Comparison of ENCODE assay signal across 16 cellular contexts in genomic region chr4:8868321-8869001, GRCh38. TPM values are rescaled to one million over a fixed set of nuclear protein-coding genes. Genes with fewer than 3 reads are reported as not detected.
DNase-seq lines count a peak whose midpoint lies in the region; ATAC-seq and TF ChIP-seq lines count a peak whose summit lies in the region.
"Had no signal": no experiment of that assay in that cellular context is flagged by ENCODE, and none has a peak within 500 bp of the region (broad histone marks: within the 10 kb centered on the region; RNA-seq: fewer than 3 reads in every experiment).

No MANE protein-coding gene starts in this region.

- H3K36me3 ChIP-seq in NT2/D1 (ENCODE audit: insufficient read depth, insufficient read length, low read length) (no peaks in the 10 kb centered on the region), neuronal stem cell (replicated peaks in 1 of 2; ENCODE audit: control insufficient read depth in 2 of 2, insufficient read depth in 2 of 2, low read length in 2 of 2) (no peaks in the 10 kb centered on the region)
- no peaks in the 10 kb centered on the region for H3K36me3 ChIP-seq in naive thymus-derived CD4-positive, alpha-beta T cell (ENCODE audit: control insufficient read depth in 2 of 3, insufficient read depth in 3 of 3, low read length in 3 of 3)
- H3K36me3 ChIP-seq: BLaER1 had no signal

- no peaks in the 10 kb centered on the region for H3K4me1 Mint-ChIP-seq in activated CD4-positive, alpha-beta memory T cell treated with anti-CD3 and anti-CD28 coated beads for 36 hours (ENCODE audit: low read depth)
- H3K4me1 Mint-ChIP-seq in activated CD4-positive, alpha-beta memory T cell treated with anti-CD3 and anti-CD28 coated beads, Interleukin-2, amount 10 ng/mL, durations not matched to agents 7 days and 5 days, result no peaks in the 10 kb centered on the region
- peaks cover 11% of the 10 kb centered on the region for H3K4me1 Mint-ChIP-seq in endothelial cell (ENCODE audit: unreplicated experiment)
- H3K4me1 Mint-ChIP-seq in naive thymus-derived CD4-positive, alpha-beta T cell, result peaks cover 0 to 19% (median 10%) of the 10 kb centered on the region in 7 donors

- H3K9me3 Mint-ChIP-seq in activated CD4-positive, alpha-beta memory T cell treated with anti-CD3 and anti-CD28 coated beads for 36 hours, result no peaks in the 10 kb centered on the region
- no peaks in the 10 kb centered on the region for H3K9me3 Mint-ChIP-seq in activated CD4-positive, alpha-beta memory T cell treated with anti-CD3 and anti-CD28 coated beads, Interleukin-2, amount 10 ng/mL, durations not matched to agents 7 days and 5 days
- no peaks in the 10 kb centered on the region for H3K9me3 Mint-ChIP-seq in endothelial cell (ENCODE audit: unreplicated experiment)
- peaks cover 0 to 4% (median 0%) of the 10 kb centered on the region in 11 donors for H3K9me3 Mint-ChIP-seq in naive thymus-derived CD4-positive, alpha-beta T cell
- H3K9me3 Mint-ChIP-seq: CD8-positive, alpha-beta T cell had no signal

- peak overlapping the region; percentile 22 for H2BK12ac ChIP-seq in neuronal stem cell (ENCODE audit: low read length)

- no peak overlapping the region for H2BK5ac ChIP-seq in neuronal stem cell (ENCODE audit: low read length)

- WGBS in neuronal stem cell (ENCODE audit: extremely low coverage in 2 of 2, insufficient read length in 2 of 2, insufficient replicate concordance in 1 of 2), 2 donors, result no CpG with 5 or more reads among the region's 22 CpGs

- peak overlapping the region; percentile 49 for H3K27ac Mint-ChIP-seq in activated CD4-positive, alpha-beta memory T cell treated with anti-CD3 and anti-CD28 coated beads for 36 hours
- no peak overlapping the region for H3K27ac Mint-ChIP-seq in activated CD4-positive, alpha-beta memory T cell treated with anti-CD3 and anti-CD28 coated beads, Interleukin-2, amount 10 ng/mL, durations not matched to agents 7 days and 5 days
- peak overlapping the region; percentile 91 for H3K27ac Mint-ChIP-seq in endothelial cell (ENCODE audit: unreplicated experiment)
- peak overlapping the region in 2 of 9 donors; percentile 17 to 24 for H3K27ac Mint-ChIP-seq in naive thymus-derived CD4-positive, alpha-beta T cell
- H3K27ac Mint-ChIP-seq: CD8-positive, alpha-beta T cell had no signal

- H2BK15ac ChIP-seq in neuronal stem cell (ENCODE audit: low read length), result peak overlapping the region; percentile 49

- peaks cover 17% of the 10 kb centered on the region for H3K4me1 ChIP-seq in NT2/D1 (ENCODE audit: insufficient read depth, insufficient read length)
- H3K4me1 ChIP-seq in neuronal stem cell (ENCODE audit: control insufficient read depth in 2 of 2, insufficient read depth in 1 of 2, low read depth in 1 of 2, low read length in 2 of 2), result no peaks in the 10 kb centered on the region
- no peaks in the 10 kb centered on the region for H3K4me1 ChIP-seq in naive thymus-derived CD4-positive, alpha-beta T cell (ENCODE audit: control insufficient read depth in 2 of 2, insufficient read depth in 2 of 2, low read length in 2 of 2)
- H3K4me1 ChIP-seq: BLaER1 had no signal

- H2AK5ac ChIP-seq in neuronal stem cell (ENCODE audit: low read depth, low read length), result peak overlapping the region; percentile 21

- no peak overlapping the region for H3K14ac ChIP-seq in neuronal stem cell (ENCODE audit: low read length)

- CTCF ChIA-PET in activated CD4-positive, alpha-beta memory T cell treated with anti-CD3 and anti-CD28 coated beads for 36 hours (lab: Charles Lee), result interaction anchor here (0.7 kb wide), 1 partner anchor 263 kb away, joined by 3 read pairs; no protein-coding TSS in a partner anchor
- CTCF ChIA-PET in activated CD4-positive, alpha-beta memory T cell treated with anti-CD3 and anti-CD28 coated beads, Interleukin-2, amount 10 ng/mL, durations not matched to agents 7 days and 5 days (lab: Charles Lee), result no interaction called here
- CTCF ChIA-PET in naive thymus-derived CD4-positive, alpha-beta T cell (lab: Charles Lee), result no interaction called here

- peak overlapping the region; percentile 57 for H3K18ac ChIP-seq in neuronal stem cell (ENCODE audit: low read length)

- DNase-seq in activated CD4-positive, alpha-beta memory T cell treated with anti-CD3 and anti-CD28 coated beads for 36 hours, result no peak
- no peak for DNase-seq in activated CD4-positive, alpha-beta memory T cell treated with anti-CD3 and anti-CD28 coated beads, Interleukin-2, amount 10 ng/mL, durations not matched to agents 7 days and 5 days
- no peak for DNase-seq in NT2/D1 (ENCODE audit: low read depth, low spot score)
- DNase-seq in endothelial cell (ENCODE audit: low spot score), result no peak
- DNase-seq in neuronal stem cell (ENCODE audit: low spot score), result no peak
- no peak for DNase-seq in naive thymus-derived CD4-positive, alpha-beta T cell
- DNase-seq in mesenteric fat pad (ENCODE audit: low spot score), result no peak
- DNase-seq: CD8-positive, alpha-beta T cell; NCI-H1092; NCI-H2081 treated with DMSO at 0.1 percent for 48 hours; NCI-H510A treated with DMSO at 0.1 percent for 48 hours; NCI-H82 had no signal

- no peak overlapping the region for H3K4me3 Mint-ChIP-seq in activated CD4-positive, alpha-beta memory T cell treated with anti-CD3 and anti-CD28 coated beads for 36 hours
- no peak overlapping the region for H3K4me3 Mint-ChIP-seq in activated CD4-positive, alpha-beta memory T cell treated with anti-CD3 and anti-CD28 coated beads, Interleukin-2, amount 10 ng/mL, durations not matched to agents 7 days and 5 days
- peak overlapping the region; percentile 51 for H3K4me3 Mint-ChIP-seq in endothelial cell (ENCODE audit: unreplicated experiment)
- H3K4me3 Mint-ChIP-seq in naive thymus-derived CD4-positive, alpha-beta T cell, result peak overlapping the region in 1 of 10 donors; percentile 56
- H3K4me3 Mint-ChIP-seq: CD8-positive, alpha-beta T cell had no signal

- no peak overlapping the region for H2AFZ ChIP-seq in neuronal stem cell (ENCODE audit: low read length)

- no peak overlapping the region for H2BK120ac ChIP-seq in neuronal stem cell (ENCODE audit: low read depth, low read length)

- peak overlapping the region; percentile 28 for H3K4me3 ChIP-seq in NT2/D1 (ENCODE audit: insufficient read length, low read depth)
- H3K4me3 ChIP-seq in neuronal stem cell (ENCODE audit: low read length in 2 of 2), result peak overlapping the region in 1 of 2 donors; percentile 49
- no peak overlapping the region for H3K4me3 ChIP-seq in naive thymus-derived CD4-positive, alpha-beta T cell (ENCODE audit: low read length)
- H3K4me3 ChIP-seq: BLaER1 had no signal

- H3K27me3 Mint-ChIP-seq in activated CD4-positive, alpha-beta memory T cell treated with anti-CD3 and anti-CD28 coated beads for 36 hours, result peaks cover 62% of the 10 kb centered on the region
- H3K27me3 Mint-ChIP-seq in activated CD4-positive, alpha-beta memory T cell treated with anti-CD3 and anti-CD28 coated beads, Interleukin-2, amount 10 ng/mL, durations not matched to agents 7 days and 5 days, result peaks cover 63% of the 10 kb centered on the region
- H3K27me3 Mint-ChIP-seq in endothelial cell (ENCODE audit: unreplicated experiment), result peaks cover 36% of the 10 kb centered on the region
- H3K27me3 Mint-ChIP-seq in naive thymus-derived CD4-positive, alpha-beta T cell, result peaks cover 50 to 76% (median 64%) of the 10 kb centered on the region in 5 donors

- TF ChIP-seq CTCF in endothelial cell (IDR thresholded peaks at IDR 0.05; ENCODE audit: unreplicated experiment), result no peak

- H3K4me2 ChIP-seq in neuronal stem cell (ENCODE audit: insufficient read depth, low read length, poor library complexity, severe bottlenecking), result no peak overlapping the region
- H3K4me2 ChIP-seq: BLaER1, KMS-11 had no signal

- no peak for ATAC-seq in naive thymus-derived CD4-positive, alpha-beta T cell
- ATAC-seq: CD8-positive, alpha-beta T cell; HCT116 had no signal

- peak overlapping the region; percentile 91 for H3K23ac ChIP-seq in neuronal stem cell (ENCODE audit: low read depth, low read length, poor library complexity)

- no peak overlapping the region for H4K8ac ChIP-seq in neuronal stem cell (ENCODE audit: low read depth, low read length)

- POLR2A ChIA-PET in activated CD4-positive, alpha-beta memory T cell treated with anti-CD3 and anti-CD28 coated beads for 36 hours (lab: Charles Lee), result interaction anchor here (0.6 kb wide), 1 partner anchor 49 kb away, joined by 4 read pairs; no protein-coding TSS in a partner anchor
- POLR2A ChIA-PET in activated CD4-positive, alpha-beta memory T cell treated with anti-CD3 and anti-CD28 coated beads, Interleukin-2, amount 10 ng/mL, durations not matched to agents 7 days and 5 days (lab: Charles Lee), result no interaction called here
- POLR2A ChIA-PET in naive thymus-derived CD4-positive, alpha-beta T cell (lab: Charles Lee), result no interaction called here

- intact Hi-C loops in activated CD4-positive, alpha-beta memory T cell treated with anti-CD3 and anti-CD28 coated beads for 36 hours (cut with micrococcal nuclease), result no loop called here
- intact Hi-C loops in naive thymus-derived CD4-positive, alpha-beta T cell (cut with micrococcal nuclease), result no loop called here

- no peak overlapping the region for H4K91ac ChIP-seq in neuronal stem cell (ENCODE audit: low read depth, low read length, poor library complexity)

- no peak overlapping the region for H3K4ac ChIP-seq in neuronal stem cell (ENCODE audit: low read length)

- H3K9ac ChIP-seq in NT2/D1 (ENCODE audit: insufficient read length, low read depth) (peak overlapping the region; percentile 64), neuronal stem cell (ENCODE audit: low read depth, low read length, poor library complexity) (no peak overlapping the region)
- H3K9ac ChIP-seq: BLaER1, KMS-11 had no signal

- no peak overlapping the region for H3K27ac ChIP-seq in neuronal stem cell (replicated peaks; ENCODE audit: low read length)
- H3K27ac ChIP-seq in naive thymus-derived CD4-positive, alpha-beta T cell (ENCODE audit: low read depth, low read length), result no peak overlapping the region
- H3K27ac ChIP-seq: BLaER1, KMS-11 had no signal

- H3K27me3 ChIP-seq in NT2/D1 (ENCODE audit: insufficient read depth, insufficient read length), result peaks cover 94% of the 10 kb centered on the region
- H3K27me3 ChIP-seq in neuronal stem cell (ENCODE audit: control insufficient read depth in 3 of 3, insufficient read depth in 3 of 3, low read depth in 1 of 3, low read length in 3 of 3), result peaks cover 91 to 99% (median 97%) of the 10 kb centered on the region in 3 experiments
- peaks cover 3 to 4% of the 10 kb centered on the region in 2 donors for H3K27me3 ChIP-seq in naive thymus-derived CD4-positive, alpha-beta T cell (ENCODE audit: control insufficient read depth in 2 of 2, insufficient read depth in 2 of 2, low read length in 2 of 2)

- H3K9me3 ChIP-seq in NT2/D1 (ENCODE audit: insufficient read depth, low read length), result no peaks in the 10 kb centered on the region
- H3K9me3 ChIP-seq in neuronal stem cell (replicated peaks in 1 of 2; ENCODE audit: control insufficient read depth in 2 of 2, insufficient read depth in 1 of 2, low read depth in 1 of 2, low read length in 2 of 2), result peaks cover 0 to 7% of the 10 kb centered on the region in 2 donors
- no peaks in the 10 kb centered on the region for H3K9me3 ChIP-seq in naive thymus-derived CD4-positive, alpha-beta T cell (ENCODE audit: control insufficient read depth in 2 of 3, low read length in 3 of 3)

- no peaks in the 10 kb centered on the region for H3K36me3 Mint-ChIP-seq in activated CD4-positive, alpha-beta memory T cell treated with anti-CD3 and anti-CD28 coated beads for 36 hours
- H3K36me3 Mint-ChIP-seq in activated CD4-positive, alpha-beta memory T cell treated with anti-CD3 and anti-CD28 coated beads, Interleukin-2, amount 10 ng/mL, durations not matched to agents 7 days and 5 days (ENCODE audit: low read depth), result peaks cover 3% of the 10 kb centered on the region
- peaks cover 4% of the 10 kb centered on the region for H3K36me3 Mint-ChIP-seq in endothelial cell (ENCODE audit: low read depth, unreplicated experiment)
- peaks cover 0 to 6% (median 0%) of the 10 kb centered on the region in 5 donors for H3K36me3 Mint-ChIP-seq in naive thymus-derived CD4-positive, alpha-beta T cell
- H3K36me3 Mint-ChIP-seq: CD8-positive, alpha-beta T cell had no signal

- H3K79me1 ChIP-seq in neuronal stem cell (ENCODE audit: low read depth, low read length), result peaks cover 1% of the 10 kb centered on the region

RNA-seq across cellular contexts. Expression of gene HMX1, which starts 3.2 kb away (rescaled TPM):
- total RNA-seq in activated CD4-positive, alpha-beta memory T cell treated with anti-CD3 and anti-CD28 coated beads for 36 hours, result not detected
- total RNA-seq in activated CD4-positive, alpha-beta memory T cell treated with anti-CD3 and anti-CD28 coated beads, Interleukin-2, amount 10 ng/mL, durations not matched to agents 7 days and 5 days, result not detected
- total RNA-seq in endothelial cell (ENCODE audit: unreplicated experiment), result not detected
- polyA plus RNA-seq in neuronal stem cell (2013, experiment 1 of 2), result 0.04 TPM
- 0.07 TPM for polyA plus RNA-seq in neuronal stem cell (2013, experiment 2 of 2)
- total RNA-seq in naive thymus-derived CD4-positive, alpha-beta T cell, result not detected
- polyA plus RNA-seq in naive thymus-derived CD4-positive, alpha-beta T cell, result not detected
- not detected for total RNA-seq in mesenteric fat pad
- total RNA-seq: CD8-positive, alpha-beta T cell; M059J had no signal
